In the genomic region with DNA sequence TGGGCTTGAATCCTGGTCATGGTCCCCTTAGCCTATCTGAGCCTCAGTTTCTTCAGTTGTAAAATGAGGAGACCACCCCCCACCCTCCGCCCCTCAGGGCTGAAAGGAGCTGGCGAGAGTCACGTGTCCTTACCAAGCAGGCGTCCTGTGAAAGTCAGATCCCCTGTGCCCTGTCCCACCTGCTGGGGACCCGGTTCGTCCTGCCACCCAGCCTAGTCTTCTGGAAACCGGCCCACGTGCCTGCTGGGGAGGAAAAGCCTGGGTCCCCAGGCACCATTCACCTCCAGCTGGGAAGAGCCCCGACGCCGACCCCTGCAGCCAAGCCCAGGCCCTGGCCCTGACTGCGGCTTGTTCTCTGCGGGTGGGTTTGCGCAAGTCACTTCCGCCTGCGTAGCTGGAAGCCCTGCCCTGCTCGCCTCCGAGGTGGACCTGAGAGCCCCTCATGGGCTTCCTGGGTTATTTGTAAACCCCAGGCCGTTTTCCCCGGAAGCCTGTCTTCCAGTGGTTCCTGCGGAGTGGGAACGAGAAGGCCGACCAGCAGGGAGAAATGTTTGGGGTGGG, we compare ENCODE assay signal across 1 cellular context.
A peak's percentile ranks its signal among the peaks of the same experiment; 100 is the strongest.
TF ChIP-seq lines count a peak whose summit lies in the region.

No MANE protein-coding gene starts in this region.

TF ChIP-seq in IMR-90, 13 proteins besides CTCF, POLR2A, EP300 and RAD21:
- no peak for TF ChIP-seq MXI1 (IDR thresholded peaks at IDR 0.05; ENCODE audit: borderline replicate concordance, low read depth, low read length)
- TF ChIP-seq, protein P1, sequence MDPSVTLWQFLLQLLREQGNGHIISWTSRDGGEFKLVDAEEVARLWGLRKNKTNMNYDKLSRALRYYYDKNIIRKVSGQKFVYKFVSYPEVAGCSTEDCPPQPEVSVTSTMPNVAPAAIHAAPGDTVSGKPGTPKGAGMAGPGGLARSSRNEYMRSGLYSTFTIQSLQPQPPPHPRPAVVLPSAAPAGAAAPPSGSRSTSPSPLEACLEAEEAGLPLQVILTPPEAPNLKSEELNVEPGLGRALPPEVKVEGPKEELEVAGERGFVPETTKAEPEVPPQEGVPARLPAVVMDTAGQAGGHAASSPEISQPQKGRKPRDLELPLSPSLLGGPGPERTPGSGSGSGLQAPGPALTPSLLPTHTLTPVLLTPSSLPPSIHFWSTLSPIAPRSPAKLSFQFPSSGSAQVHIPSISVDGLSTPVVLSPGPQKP (IDR thresholded peaks at IDR 0.05; ENCODE audit: borderline replicate concordance, low read depth, low read length), result no peak
- TF ChIP-seq CEBPB (IDR thresholded peaks at IDR 0.05; ENCODE audit: low read depth, low read length), result peak; percentile 53; the same call in 1 of the 2 replicates
